In genomic region chr10:73690755-73691154, GRCh38 we compare ENCODE assay signal across 2 cellular contexts.
TF ChIP-seq lines count a peak whose summit lies in the region.
"Not testable (repeated sequence)": the region's sequence is repeated elsewhere in the genome, so short reads cannot be mapped to it uniquely, and the experiment has no call there.

No MANE protein-coding gene starts in this region.

- not testable (repeated sequence) for H3K4me1 ChIP-seq in HEK293 (ENCODE audit: control insufficient read depth, insufficient read depth, low read length)

- not testable (repeated sequence) for H3K4me1 Mint-ChIP-seq in nephron

- H3K27me3 Mint-ChIP-seq in nephron (ENCODE audit: low read depth) = not testable (repeated sequence)

- not testable (repeated sequence) for H3K36me3 ChIP-seq in HEK293 (ENCODE audit: control insufficient read depth in 2 of 2, insufficient read depth in 1 of 2, low read length in 2 of 2)

- H3K9me3 ChIP-seq in HEK293 (ENCODE audit: control insufficient read depth, insufficient read depth, low read depth, low read length) = not testable (repeated sequence)

- CTCF ChIA-PET in HEK293 (lab: Yijun Ruan, JAX) = not testable (repeated sequence)

- not testable (repeated sequence) for H3K4me3 Mint-ChIP-seq in nephron

- peaks cover 21% of the 10 kb centered on the region for H3K36me3 Mint-ChIP-seq in nephron (ENCODE audit: low read depth)

- not testable (repeated sequence) for H3K27ac ChIP-seq in HEK293 (ENCODE audit: extremely low read depth, low read depth, low read length)

- peak overlapping the region in 2 of 3 experiments; percentile 17 to 24 for H3K27ac Mint-ChIP-seq in nephron

- TF ChIP-seq CTCF in HEK293 (tag by site-specific recombination; IDR thresholded peaks at IDR 0.05); nephron (IDR thresholded peaks at IDR 0.05; ENCODE audit: unreplicated experiment in 3 of 3): not testable (repeated sequence)

- H3K4me3 ChIP-seq in HEK293 (ENCODE audit: low read depth, low read length) = not testable (repeated sequence)

- not testable (repeated sequence) for H3K9me3 Mint-ChIP-seq in nephron

- POLR2A ChIA-PET in HEK293 (lab: Yijun Ruan, JAX) = not testable (repeated sequence)

TF ChIP-seq in HEK293, 187 proteins besides CTCF, POLR2A, EP300 and RAD21:
- TF ChIP-seq SCRT1 (tag by site-specific recombination; IDR thresholded peaks at IDR 0.05; ENCODE audit: borderline replicate concordance) (peak; percentile 60; the same call in 1 of the 2 replicates), SCRT2 (tag by site-specific recombination; IDR thresholded peaks at IDR 0.05) (peak; percentile 76)
